In the genomic region with DNA sequence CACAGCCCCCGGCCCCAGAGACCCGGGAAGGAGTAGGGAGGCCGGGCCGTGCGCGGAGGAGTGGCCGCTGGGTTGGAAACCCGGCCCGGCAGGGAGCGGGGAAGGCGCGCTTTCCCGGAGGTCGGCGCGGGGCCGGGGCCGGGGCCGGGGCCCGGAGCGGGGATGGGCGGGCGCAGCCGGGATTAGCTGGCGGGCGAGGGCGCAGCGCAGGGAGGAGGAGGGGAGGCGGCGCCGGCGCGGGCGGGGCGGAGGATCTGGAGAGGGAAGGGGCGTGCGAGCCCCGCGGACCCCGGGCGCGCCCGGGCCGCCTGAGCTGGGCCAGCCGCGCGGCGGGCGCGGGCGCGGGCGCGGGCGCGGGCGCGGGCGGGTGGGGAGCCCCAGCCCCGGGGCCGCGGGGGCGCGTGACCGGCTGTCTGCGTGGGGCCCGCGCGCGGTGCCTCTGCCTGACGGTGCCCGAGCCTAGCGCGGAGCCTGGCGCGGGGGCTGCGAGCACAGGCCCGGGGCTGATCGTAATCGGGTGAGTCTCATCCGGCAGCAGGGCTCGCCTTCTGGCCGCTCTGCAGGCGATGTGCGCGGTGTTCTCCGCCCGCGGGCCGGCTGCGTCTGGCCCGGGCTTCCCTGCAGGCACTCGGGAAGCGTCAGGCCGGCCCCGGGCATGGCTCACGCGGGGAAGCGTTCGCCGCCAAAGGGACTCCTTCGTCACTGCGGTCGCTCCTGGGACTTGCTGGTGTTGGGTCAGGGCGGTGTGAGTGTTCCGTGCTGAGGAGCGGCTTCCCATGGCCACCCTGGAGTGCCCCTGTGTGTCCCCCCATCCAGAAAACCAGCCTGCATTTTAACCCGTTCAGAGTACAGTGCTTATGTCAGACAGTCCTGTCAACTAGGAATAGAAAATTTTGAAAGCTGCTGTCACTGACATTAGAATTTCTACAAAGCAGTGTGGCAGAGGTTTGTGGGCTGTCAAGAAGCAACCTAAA, we compare ENCODE assay signal across 1 cellular context.
TF ChIP-seq lines count a peak whose summit lies in the region.

No MANE protein-coding gene starts in this region.

TF ChIP-seq in SK-N-SH treated with all-trans-retinoic acid at 6 μM for 48 hours, 23 proteins besides CTCF, POLR2A, EP300 and RAD21 (continued from another document):
- TF ChIP-seq CREB5 (CRISPR knock-in tag; IDR thresholded peaks at IDR 0.05; ENCODE audit: low read depth) (no peak), ZNF70 (CRISPR knock-in tag; IDR thresholded peaks at IDR 0.05) (no peak), TOX (CRISPR knock-in tag; IDR thresholded peaks at IDR 0.05; ENCODE audit: borderline replicate concordance) (no peak), OSR1 (CRISPR knock-in tag; IDR thresholded peaks at IDR 0.05) (no peak), ARNTL (CRISPR knock-in tag; IDR thresholded peaks at IDR 0.05; ENCODE audit: borderline replicate concordance, low read depth) (no peak)
- TF ChIP-seq, protein P1, sequence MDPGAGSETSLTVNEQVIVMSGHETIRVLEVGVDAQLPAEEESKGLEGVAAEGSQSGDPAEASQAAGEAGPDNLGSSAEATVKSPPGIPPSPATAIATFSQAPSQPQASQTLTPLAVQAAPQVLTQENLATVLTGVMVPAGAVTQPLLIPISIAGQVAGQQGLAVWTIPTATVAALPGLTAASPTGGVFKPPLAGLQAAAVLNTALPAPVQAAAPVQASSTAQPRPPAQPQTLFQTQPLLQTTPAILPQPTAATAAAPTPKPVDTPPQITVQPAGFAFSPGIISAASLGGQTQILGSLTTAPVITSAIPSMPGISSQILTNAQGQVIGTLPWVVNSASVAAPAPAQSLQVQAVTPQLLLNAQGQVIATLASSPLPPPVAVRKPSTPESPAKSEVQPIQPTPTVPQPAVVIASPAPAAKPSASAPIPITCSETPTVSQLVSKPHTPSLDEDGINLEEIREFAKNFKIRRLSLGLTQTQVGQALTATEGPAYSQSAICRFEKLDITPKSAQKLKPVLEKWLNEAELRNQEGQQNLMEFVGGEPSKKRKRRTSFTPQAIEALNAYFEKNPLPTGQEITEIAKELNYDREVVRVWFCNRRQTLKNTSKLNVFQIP (CRISPR knock-in tag; IDR thresholded peaks at IDR 0.05; ENCODE audit: borderline replicate concordance, low read depth) = no peak
TF ChIP-seq in SK-N-SH treated with all-trans-retinoic acid at 6 μM for 48 hours: peak in this region for 0.
